In the genomic region with DNA sequence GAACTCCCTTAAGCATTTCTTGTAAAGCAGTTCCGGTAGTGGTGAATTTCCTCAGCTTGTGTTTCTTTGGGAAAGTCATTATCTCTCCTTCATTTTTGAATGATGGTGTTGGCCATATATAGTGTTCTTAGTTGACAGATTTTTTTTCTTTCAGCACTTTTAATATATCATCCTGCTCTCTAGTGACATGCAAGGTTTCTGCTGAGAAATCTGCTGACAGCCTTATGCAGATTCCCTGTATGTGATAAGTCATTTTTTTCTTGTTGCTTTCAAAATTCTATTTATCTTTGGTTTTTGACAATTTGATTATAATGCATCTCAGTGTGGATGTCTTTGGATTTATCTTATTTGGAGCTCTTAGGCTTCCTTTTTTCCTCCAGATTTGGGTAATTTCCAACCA, we compare ENCODE assay signal across 2 cellular contexts.
TF ChIP-seq lines count a peak whose summit lies in the region.

No MANE protein-coding gene starts in this region.

TF ChIP-seq in GM12878, 131 proteins besides CTCF, POLR2A, EP300 and RAD21 (continued from another document):
- TF ChIP-seq, protein P1, sequence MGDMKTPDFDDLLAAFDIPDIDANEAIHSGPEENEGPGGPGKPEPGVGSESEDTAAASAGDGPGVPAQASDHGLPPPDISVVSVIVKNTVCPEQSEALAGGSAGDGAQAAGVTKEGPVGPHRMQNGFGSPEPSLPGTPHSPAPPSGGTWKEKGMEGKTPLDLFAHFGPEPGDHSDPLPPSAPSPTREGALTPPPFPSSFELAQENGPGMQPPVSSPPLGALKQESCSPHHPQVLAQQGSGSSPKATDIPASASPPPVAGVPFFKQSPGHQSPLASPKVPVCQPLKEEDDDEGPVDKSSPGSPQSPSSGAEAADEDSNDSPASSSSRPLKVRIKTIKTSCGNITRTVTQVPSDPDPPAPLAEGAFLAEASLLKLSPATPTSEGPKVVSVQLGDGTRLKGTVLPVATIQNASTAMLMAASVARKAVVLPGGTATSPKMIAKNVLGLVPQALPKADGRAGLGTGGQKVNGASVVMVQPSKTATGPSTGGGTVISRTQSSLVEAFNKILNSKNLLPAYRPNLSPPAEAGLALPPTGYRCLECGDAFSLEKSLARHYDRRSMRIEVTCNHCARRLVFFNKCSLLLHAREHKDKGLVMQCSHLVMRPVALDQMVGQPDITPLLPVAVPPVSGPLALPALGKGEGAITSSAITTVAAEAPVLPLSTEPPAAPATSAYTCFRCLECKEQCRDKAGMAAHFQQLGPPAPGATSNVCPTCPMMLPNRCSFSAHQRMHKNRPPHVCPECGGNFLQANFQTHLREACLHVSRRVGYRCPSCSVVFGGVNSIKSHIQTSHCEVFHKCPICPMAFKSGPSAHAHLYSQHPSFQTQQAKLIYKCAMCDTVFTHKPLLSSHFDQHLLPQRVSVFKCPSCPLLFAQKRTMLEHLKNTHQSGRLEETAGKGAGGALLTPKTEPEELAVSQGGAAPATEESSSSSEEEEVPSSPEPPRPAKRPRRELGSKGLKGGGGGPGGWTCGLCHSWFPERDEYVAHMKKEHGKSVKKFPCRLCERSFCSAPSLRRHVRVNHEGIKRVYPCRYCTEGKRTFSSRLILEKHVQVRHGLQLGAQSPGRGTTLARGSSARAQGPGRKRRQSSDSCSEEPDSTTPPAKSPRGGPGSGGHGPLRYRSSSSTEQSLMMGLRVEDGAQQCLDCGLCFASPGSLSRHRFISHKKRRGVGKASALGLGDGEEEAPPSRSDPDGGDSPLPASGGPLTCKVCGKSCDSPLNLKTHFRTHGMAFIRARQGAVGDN (IDR thresholded peaks at IDR 0.05) = no peak

TF ChIP-seq in neural cell, 6 proteins besides CTCF, POLR2A, EP300 and RAD21 (continued from another document):
- TF ChIP-seq, protein P2, sequence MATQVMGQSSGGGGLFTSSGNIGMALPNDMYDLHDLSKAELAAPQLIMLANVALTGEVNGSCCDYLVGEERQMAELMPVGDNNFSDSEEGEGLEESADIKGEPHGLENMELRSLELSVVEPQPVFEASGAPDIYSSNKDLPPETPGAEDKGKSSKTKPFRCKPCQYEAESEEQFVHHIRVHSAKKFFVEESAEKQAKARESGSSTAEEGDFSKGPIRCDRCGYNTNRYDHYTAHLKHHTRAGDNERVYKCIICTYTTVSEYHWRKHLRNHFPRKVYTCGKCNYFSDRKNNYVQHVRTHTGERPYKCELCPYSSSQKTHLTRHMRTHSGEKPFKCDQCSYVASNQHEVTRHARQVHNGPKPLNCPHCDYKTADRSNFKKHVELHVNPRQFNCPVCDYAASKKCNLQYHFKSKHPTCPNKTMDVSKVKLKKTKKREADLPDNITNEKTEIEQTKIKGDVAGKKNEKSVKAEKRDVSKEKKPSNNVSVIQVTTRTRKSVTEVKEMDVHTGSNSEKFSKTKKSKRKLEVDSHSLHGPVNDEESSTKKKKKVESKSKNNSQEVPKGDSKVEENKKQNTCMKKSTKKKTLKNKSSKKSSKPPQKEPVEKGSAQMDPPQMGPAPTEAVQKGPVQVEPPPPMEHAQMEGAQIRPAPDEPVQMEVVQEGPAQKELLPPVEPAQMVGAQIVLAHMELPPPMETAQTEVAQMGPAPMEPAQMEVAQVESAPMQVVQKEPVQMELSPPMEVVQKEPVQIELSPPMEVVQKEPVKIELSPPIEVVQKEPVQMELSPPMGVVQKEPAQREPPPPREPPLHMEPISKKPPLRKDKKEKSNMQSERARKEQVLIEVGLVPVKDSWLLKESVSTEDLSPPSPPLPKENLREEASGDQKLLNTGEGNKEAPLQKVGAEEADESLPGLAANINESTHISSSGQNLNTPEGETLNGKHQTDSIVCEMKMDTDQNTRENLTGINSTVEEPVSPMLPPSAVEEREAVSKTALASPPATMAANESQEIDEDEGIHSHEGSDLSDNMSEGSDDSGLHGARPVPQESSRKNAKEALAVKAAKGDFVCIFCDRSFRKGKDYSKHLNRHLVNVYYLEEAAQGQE (IDR thresholded peaks at IDR 0.05; ENCODE audit: borderline replicate concordance) = peak; percentile 31
- no peak for TF ChIP-seq TAF1 (IDR thresholded peaks at IDR 0.05; ENCODE audit: low read depth)
